In the genomic region with DNA sequence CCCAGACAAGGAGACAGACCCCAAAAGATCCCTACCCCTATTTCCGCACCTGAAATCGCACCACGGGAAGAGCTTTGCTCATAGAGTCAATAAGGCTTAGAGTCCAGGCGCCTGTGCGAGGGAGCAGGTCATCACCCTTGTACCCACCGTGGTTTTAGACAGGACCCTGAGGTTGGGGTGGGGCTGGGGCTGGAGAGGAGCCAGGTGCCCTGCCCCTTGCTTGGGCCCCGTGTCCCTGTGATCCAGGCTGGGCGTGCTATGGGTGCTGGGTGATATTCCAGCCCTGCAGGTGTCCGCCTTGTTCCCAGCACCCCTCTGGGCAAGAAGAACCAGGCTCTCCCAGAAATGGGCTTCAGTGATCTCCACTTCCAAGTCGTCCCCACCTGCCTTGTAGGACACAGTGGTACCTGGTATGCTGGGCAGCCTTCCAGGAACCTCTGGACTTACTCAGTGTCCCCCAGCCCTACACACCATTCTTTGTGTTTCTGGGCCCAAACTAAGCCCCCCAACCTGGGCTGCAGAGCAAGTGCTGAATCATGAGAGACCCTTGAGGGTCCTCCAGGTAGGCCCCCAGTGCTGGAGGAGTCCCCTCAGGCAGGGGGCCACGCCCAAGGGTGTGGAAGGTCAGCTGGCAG, we compare ENCODE assay signal across 13 cellular contexts. TPM values are rescaled to one million over a fixed set of nuclear protein-coding genes. Genes with fewer than 3 reads are reported as not detected.
DNase-seq lines count a peak whose midpoint lies in the region; ATAC-seq, FAIRE-seq and TF ChIP-seq lines count a peak whose summit lies in the region.
"Had no signal": no experiment of that assay in that cellular context is flagged by ENCODE, and none has a peak within 500 bp of the region (broad histone marks: within the 10 kb centered on the region; RNA-seq: fewer than 3 reads in every experiment).

No MANE protein-coding gene starts in this region.

- intact Hi-C loops in IMR-90 (cut with micrococcal nuclease): no loop called here
- intact Hi-C loops in kidney (cut with DNase I): no loop called here

- H4K20me1 ChIP-seq in IMR-90 (ENCODE audit: insufficient read depth, low read length): peaks cover 89% of the 10 kb centered on the region
- peaks cover 85% of the 10 kb centered on the region for H4K20me1 ChIP-seq in astrocyte (ENCODE audit: insufficient read depth, low read length)

- peaks cover 2% of the 10 kb centered on the region for H3K36me3 Mint-ChIP-seq in astrocyte (ENCODE audit: low read depth, unreplicated experiment)
- peaks cover 65% of the 10 kb centered on the region for H3K36me3 Mint-ChIP-seq in stimulated activated effector memory CD8-positive, alpha-beta T cell treated with anti-CD3 and anti-CD28 coated beads, Interleukin-12 subunit alpha, Interleukin-12 subunit beta, amount 100 ng/mL, for 72 hours

- no peak overlapping the region for H4K5ac ChIP-seq in IMR-90 (ENCODE audit: low read depth, low read length)

- no peak for DNase-seq in IMR-90
- no peak for DNase-seq in astrocyte (ENCODE audit: low read depth)
- DNase-seq in kidney: peak; percentile 77
- DNase-seq in stimulated activated effector memory CD8-positive, alpha-beta T cell treated with anti-CD3 and anti-CD28 coated beads, Interleukin-12 subunit alpha, Interleukin-12 subunit beta, amount 100 ng/mL, for 72 hours (ENCODE audit: low spot score in 2 of 2): no peak
- no peak for DNase-seq in medulla oblongata (ENCODE audit: extremely low spot score)
- DNase-seq in frontal cortex (ENCODE audit: low spot score in 2 of 2): no peak
- no peak for DNase-seq in GM10266 (ENCODE audit: extremely low spot score)
- DNase-seq: activated CD4-positive, CD25-positive, alpha-beta regulatory T cell; naive thymus-derived CD4-positive, alpha-beta T cell; NCI-H1436 treated with DMSO at 0.1 percent for 48 hours; PC-3 had no signal

- no peak overlapping the region for H2BK20ac ChIP-seq in IMR-90 (ENCODE audit: low read depth, low read length)

- in situ Hi-C loops in IMR-90 (cut with MboI; ENCODE audit: low sequenced_read_pairs): no loop called here

- H3K36me3 ChIP-seq in IMR-90 (ENCODE audit: control insufficient read depth, insufficient read depth, low read length) (peaks cover 14% of the 10 kb centered on the region; the same call in 1 of the 2 replicates), astrocyte (ENCODE audit: insufficient read depth, low read length) (no peaks in the 10 kb centered on the region), kidney (ENCODE audit: control insufficient read depth in 1 of 2, insufficient read depth in 2 of 2, low read length in 2 of 2) (no peaks in the 10 kb centered on the region)

- dilution Hi-C loops in IMR-90 (cut with HindIII; ENCODE audit: low sequenced_read_pairs, unreplicated experiment): no loop called here

- H3K79me1 ChIP-seq in IMR-90 (ENCODE audit: low read depth in 1 of 2, low read length in 2 of 2): peaks cover 0 to 72% of the 10 kb centered on the region in 2 experiments; a peak in 2 of 4 replicates

- H2BK15ac ChIP-seq in IMR-90 (ENCODE audit: low read depth, low read length): no peak overlapping the region

- H3K14ac ChIP-seq in IMR-90 (replicated peaks; ENCODE audit: low read depth, low read length): no peak overlapping the region

- H3K23ac ChIP-seq in IMR-90 (ENCODE audit: low read depth, low read length): no peak overlapping the region

- 100% methylated on average over 1 of the region's 11 CpGs; no CpG with 5 or more reads in 1 of the 2 experiments for WGBS in IMR-90 (ENCODE audit: extremely low coverage in 2 of 2, insufficient read length in 1 of 2), 2 experiments

- no peak overlapping the region for H3K18ac ChIP-seq in IMR-90 (ENCODE audit: low read depth, low read length)

- H3K4me1 ChIP-seq in IMR-90 (ENCODE audit: control insufficient read depth, insufficient read depth, low read length) (peaks cover 40% of the 10 kb centered on the region), astrocyte (ENCODE audit: insufficient read depth, low read length) (peaks cover 44% of the 10 kb centered on the region), kidney (ENCODE audit: control insufficient read depth in 1 of 2, insufficient read depth in 1 of 2, low read depth in 1 of 2, low read length in 2 of 2) (peaks cover 63 to 72% of the 10 kb centered on the region in 2 donors)

- no peak overlapping the region for H2BK120ac ChIP-seq in IMR-90 (ENCODE audit: low read depth, low read length)

- ATAC-seq in IMR-90 (ENCODE audit: low read depth) (no peak), HG03039 (IDR thresholded peaks at IDR 0.05; ENCODE audit: unreplicated experiment) (no peak)
- ATAC-seq in stimulated activated effector memory CD8-positive, alpha-beta T cell treated with anti-CD3 and anti-CD28 coated beads, Interleukin-12 subunit alpha, Interleukin-12 subunit beta, amount 100 ng/mL, for 72 hours: no peak
- ATAC-seq: HCT116, PC-3 had no signal

- H2BK5ac ChIP-seq in IMR-90 (ENCODE audit: low read depth, low read length, poor library complexity, severe bottlenecking): no peak overlapping the region

- POLR2A ChIA-PET in IMR-90 (lab: Charles Lee; ENCODE audit: unreplicated experiment): no interaction called here

- H2AFZ ChIP-seq in IMR-90 (replicated peaks; ENCODE audit: low read length, poor library complexity) (no peak overlapping the region), astrocyte (ENCODE audit: low read depth, low read length) (no peak overlapping the region)

- no peak overlapping the region for H3K4ac ChIP-seq in IMR-90 (ENCODE audit: low read depth, low read length)

- H3K4me3 ChIP-seq in IMR-90 (ENCODE audit: insufficient read depth, low read depth, low read length) (no peak overlapping the region), astrocyte (ENCODE audit: insufficient read depth, low read depth, low read length) (no peak overlapping the region), kidney (ENCODE audit: low read length in 2 of 2) (no peak overlapping the region)

- peaks cover 21% of the 10 kb centered on the region for H3K4me1 Mint-ChIP-seq in astrocyte (ENCODE audit: low read depth, unreplicated experiment)
- peaks cover 79% of the 10 kb centered on the region for H3K4me1 Mint-ChIP-seq in stimulated activated effector memory CD8-positive, alpha-beta T cell treated with anti-CD3 and anti-CD28 coated beads, Interleukin-12 subunit alpha, Interleukin-12 subunit beta, amount 100 ng/mL, for 72 hours

- H2AK9ac ChIP-seq in IMR-90 (replicated peaks; ENCODE audit: low read depth, low read length, poor library complexity): peak overlapping the region; percentile 72

- H3K9me3 Mint-ChIP-seq in astrocyte (ENCODE audit: unreplicated experiment): no peaks in the 10 kb centered on the region
- H3K9me3 Mint-ChIP-seq in stimulated activated effector memory CD8-positive, alpha-beta T cell treated with anti-CD3 and anti-CD28 coated beads, Interleukin-12 subunit alpha, Interleukin-12 subunit beta, amount 100 ng/mL, for 72 hours: no peaks in the 10 kb centered on the region
- H3K9me3 Mint-ChIP-seq: naive thymus-derived CD4-positive, alpha-beta T cell had no signal

- H3K9ac ChIP-seq in IMR-90 (ENCODE audit: low read depth, low read length) (no peak overlapping the region), astrocyte (ENCODE audit: low read length) (no peak overlapping the region), kidney (ENCODE audit: low read length in 2 of 2) (no peak overlapping the region)

- TF ChIP-seq CTCF in IMR-90 (conservative IDR thresholded peaks at IDR 0.05; ENCODE audit: low read depth, low read length) (no peak), astrocyte (IDR thresholded peaks at IDR 0.05; ENCODE audit: insufficient read depth, low read depth, low read length) (no peak), kidney (IDR thresholded peaks at IDR 0.05; ENCODE audit: borderline replicate concordance, extremely low read depth, insufficient read depth) (no peak), GM10266 (IDR thresholded peaks at IDR 0.05; ENCODE audit: control insufficient read depth, insufficient read depth, low read depth, missing control alignments) (no peak)

- no peaks in the 10 kb centered on the region for H3K27me3 Mint-ChIP-seq in astrocyte (ENCODE audit: low read depth, unreplicated experiment)
- H3K27me3 Mint-ChIP-seq: naive thymus-derived CD4-positive, alpha-beta T cell had no signal

- CTCF ChIA-PET in IMR-90 (lab: Yijun Ruan, JAX): no interaction called here

- no peak overlapping the region for H3K56ac ChIP-seq in IMR-90 (ENCODE audit: extremely low read depth, insufficient read depth, low read length)

- no peak overlapping the region for H4K8ac ChIP-seq in IMR-90 (ENCODE audit: low read depth in 2 of 2, low read length in 2 of 2)

- H3K9me3 ChIP-seq in IMR-90 (ENCODE audit: control insufficient read depth, insufficient read depth, low read length) (no peaks in the 10 kb centered on the region), astrocyte (ENCODE audit: insufficient read depth, low read depth, low read length) (no peaks in the 10 kb centered on the region), kidney (ENCODE audit: control insufficient read depth in 1 of 2, low read length in 2 of 2) (no peaks in the 10 kb centered on the region)

- TF ChIP-seq POLR2A in IMR-90 (IDR thresholded peaks at IDR 0.05; ENCODE audit: low read depth, low read length): no peak

- no peaks in the 10 kb centered on the region for H3K27me3 ChIP-seq in IMR-90 (ENCODE audit: control insufficient read depth, insufficient read depth, low read length)
- no peaks in the 10 kb centered on the region for H3K27me3 ChIP-seq in astrocyte (ENCODE audit: insufficient read depth, low read length)

- BruUV-seq in IMR-90 (replicated peaks; lab: Mats Ljungman, UMichigan): no TSS peak

- H3K79me2 ChIP-seq in astrocyte (ENCODE audit: insufficient read depth, low read length): peaks cover 88% of the 10 kb centered on the region

- no peak overlapping the region for H3K27ac ChIP-seq in IMR-90 (ENCODE audit: insufficient read depth, low read length)
- no peak overlapping the region for H3K27ac ChIP-seq in astrocyte (ENCODE audit: low read depth, low read length)
- H3K27ac ChIP-seq in kidney (ENCODE audit: low read depth in 2 of 2, low read length in 2 of 2): peak overlapping the region; percentile 78 to 89

- H3K4me2 ChIP-seq in IMR-90 (ENCODE audit: low read depth, low read length) (no peak overlapping the region), astrocyte (ENCODE audit: low read length) (peak overlapping the region; percentile 95)

- H3K4me3 Mint-ChIP-seq in astrocyte (ENCODE audit: unreplicated experiment): no peak overlapping the region
- H3K4me3 Mint-ChIP-seq in stimulated activated effector memory CD8-positive, alpha-beta T cell treated with anti-CD3 and anti-CD28 coated beads, Interleukin-12 subunit alpha, Interleukin-12 subunit beta, amount 100 ng/mL, for 72 hours: peak overlapping the region; percentile 80

- no peak for TF ChIP-seq RAD21 in IMR-90 (IDR thresholded peaks at IDR 0.05; ENCODE audit: low read length)

- H4K91ac ChIP-seq in IMR-90 (ENCODE audit: insufficient read depth, low read depth, low read length): no peak overlapping the region

- H3K27ac Mint-ChIP-seq in astrocyte (ENCODE audit: unreplicated experiment): peak overlapping the region; percentile 72
- H3K27ac Mint-ChIP-seq in stimulated activated effector memory CD8-positive, alpha-beta T cell treated with anti-CD3 and anti-CD28 coated beads, Interleukin-12 subunit alpha, Interleukin-12 subunit beta, amount 100 ng/mL, for 72 hours: peak overlapping the region; percentile 95

- no peak overlapping the region for H2AK5ac ChIP-seq in IMR-90 (ENCODE audit: low read depth, low read length)

- H3K9me1 ChIP-seq in IMR-90 (ENCODE audit: insufficient read depth, low read length): peaks cover 13% of the 10 kb centered on the region; the same call in 1 of the 2 replicates

- no peak for FAIRE-seq in astrocyte (lab: Jason Lieb, UNC)
- FAIRE-seq in kidney (lab: Jason Lieb, UNC): no peak
- FAIRE-seq in frontal cortex (lab: Jason Lieb, UNC): no peak

RNA-seq across cellular contexts. Expression of a gene that starts 4.5 kb away (rescaled TPM):
- total RNA-seq in IMR-90 (2012; rRNA removed): 119 and 159 TPM in 2 replicates
- polyA plus RNA-seq in IMR-90 (2012; rRNA removed): 566 and 689 TPM in 2 replicates
- 940 and 1,395 TPM in 2 replicates for polyA plus RNA-seq in IMR-90 (2012; cell fraction: cytosol; rRNA removed)
- 328 and 597 TPM in 2 replicates for polyA plus RNA-seq in IMR-90 (2012; cell fraction: nucleus; rRNA removed; ENCODE audit: low replicate concordance)
- 625 and 648 TPM in 2 replicates for total RNA-seq in astrocyte
- 950 TPM for total RNA-seq in kidney
- 827 TPM for polyA plus RNA-seq in kidney (ENCODE audit: insufficient read depth, low read depth, low replicate concordance)
- 67.7 TPM for total RNA-seq in frontal cortex

RNA-seq across cellular contexts. Expression of a gene that starts 18.9 kb away (rescaled TPM):
- 40.0 and 45.3 TPM in 2 replicates for total RNA-seq in IMR-90 (2012; rRNA removed)
- 34.9 and 43.2 TPM in 2 replicates for polyA plus RNA-seq in IMR-90 (2012; rRNA removed)
- 31.3 and 46.1 TPM in 2 replicates for polyA plus RNA-seq in IMR-90 (2012; cell fraction: cytosol; rRNA removed)
- polyA plus RNA-seq in IMR-90 (2012; cell fraction: nucleus; rRNA removed; ENCODE audit: low replicate concordance): 40.8 and 137 TPM in 2 replicates
- 60.9 and 70.0 TPM in 2 replicates for total RNA-seq in astrocyte
- 42.3 TPM for total RNA-seq in kidney
- 51.4 TPM for polyA plus RNA-seq in kidney (ENCODE audit: insufficient read depth, low read depth, low replicate concordance)
- 31.8 TPM for total RNA-seq in frontal cortex

Comparison
In these comparisons a context has a peak if more than half of its experiments do, and no peak if none do; other contexts are left out.
1. H3K27ac ChIP-seq: peak in kidney (2 of 2); none in IMR-90 (single experiment) and astrocyte (single experiment).